15 cellular contexts compared by ENCODE assay signal in genomic region chr19:56094449-56094848, GRCh38. TPM values are rescaled to one million over a fixed set of nuclear protein-coding genes. Genes with fewer than 3 reads are reported as not detected.
DNase-seq lines count a peak whose midpoint lies in the region; ATAC-seq and TF ChIP-seq lines count a peak whose summit lies in the region.
"Had no signal": no experiment of that assay in that cellular context is flagged by ENCODE, and none has a peak within 500 bp of the region (broad histone marks: within the 10 kb centered on the region; RNA-seq: fewer than 3 reads in every experiment).

No MANE protein-coding gene starts in this region.

- H3K27me3 ChIP-seq in H7 (ENCODE audit: control insufficient read depth, insufficient read depth, low read length) = no peaks in the 10 kb centered on the region

- H3K4me3 ChIP-seq in H7 (ENCODE audit: insufficient read depth, low read depth, low read length) = no peak overlapping the region
- H3K4me3 ChIP-seq: GM23248 had no signal

- H3K9me3 Mint-ChIP-seq in CD14-positive monocyte (peaks cover 8 to 44% (median 31%) of the 10 kb centered on the region in 7 donors), endothelial cell (ENCODE audit: unreplicated experiment) (no peaks in the 10 kb centered on the region)
- no peaks in the 10 kb centered on the region for H3K9me3 Mint-ChIP-seq in stimulated activated naive B cell treated with anti-CD40 and anti-IgM and Interleukin-4, amounts not matched to agents 10 μg/mL and 1 μg/mL and 100 μg/mL, for 72 hours
- H3K9me3 Mint-ChIP-seq: CD8-positive, alpha-beta T cell had no signal

- H3K27ac Mint-ChIP-seq in CD14-positive monocyte (peak overlapping the region in 4 of 7 donors; percentile 8 to 42 (median 28)), endothelial cell (ENCODE audit: unreplicated experiment) (no peak overlapping the region)
- H3K27ac Mint-ChIP-seq in stimulated activated naive B cell treated with anti-CD40 and anti-IgM and Interleukin-4, amounts not matched to agents 10 μg/mL and 1 μg/mL and 100 μg/mL, for 72 hours = peak overlapping the region; percentile 9
- H3K27ac Mint-ChIP-seq: CD8-positive, alpha-beta T cell had no signal

- intact Hi-C loops in CD14-positive monocyte (cut with micrococcal nuclease) = no loop called here

- H3K36me3 Mint-ChIP-seq in CD14-positive monocyte (peaks cover 62 to 93% of the 10 kb centered on the region in 2 donors), endothelial cell (ENCODE audit: low read depth, unreplicated experiment) (peaks cover 38% of the 10 kb centered on the region)
- peaks cover 47 to 57% of the 10 kb centered on the region in 2 donors for H3K36me3 Mint-ChIP-seq in stimulated activated naive B cell treated with anti-CD40 and anti-IgM and Interleukin-4, amounts not matched to agents 10 μg/mL and 1 μg/mL and 100 μg/mL, for 72 hours

- H3K4me3 Mint-ChIP-seq in CD14-positive monocyte (no peak overlapping the region), endothelial cell (ENCODE audit: unreplicated experiment) (peak overlapping the region; percentile 12)
- H3K4me3 Mint-ChIP-seq in stimulated activated naive B cell treated with anti-CD40 and anti-IgM and Interleukin-4, amounts not matched to agents 10 μg/mL and 1 μg/mL and 100 μg/mL, for 72 hours = no peak overlapping the region
- H3K4me3 Mint-ChIP-seq: CD8-positive, alpha-beta T cell; H9 had no signal

- ATAC-seq in stimulated activated naive B cell treated with anti-CD40 and anti-IgM and Interleukin-4, amounts not matched to agents 10 μg/mL and 1 μg/mL and 100 μg/mL, for 72 hours (replicated peaks) = no peak
- ATAC-seq: CD8-positive, alpha-beta T cell; HCT116 had no signal

- TF ChIP-seq CTCF in CD14-positive monocyte (IDR thresholded peaks at IDR 0.05) (no peak), endothelial cell (IDR thresholded peaks at IDR 0.05; ENCODE audit: unreplicated experiment) (no peak)

- no peaks in the 10 kb centered on the region for H3K27me3 Mint-ChIP-seq in CD14-positive monocyte (ENCODE audit: low read depth in 3 of 3)
- H3K27me3 Mint-ChIP-seq in endothelial cell (ENCODE audit: unreplicated experiment) = peaks cover 11% of the 10 kb centered on the region
- no peaks in the 10 kb centered on the region for H3K27me3 Mint-ChIP-seq in stimulated activated naive B cell treated with anti-CD40 and anti-IgM and Interleukin-4, amounts not matched to agents 10 μg/mL and 1 μg/mL and 100 μg/mL, for 72 hours
- H3K27me3 Mint-ChIP-seq: CD4-positive, CD25-positive, alpha-beta regulatory T cell had no signal

- DNase-seq in CD14-positive monocyte (ENCODE audit: low spot score) (no peak), H7 (peak; percentile 5), endothelial cell (ENCODE audit: low spot score) (no peak), T-helper 2 cell (no peak)
- DNase-seq in stimulated activated naive B cell treated with anti-CD40 and anti-IgM and Interleukin-4, amounts not matched to agents 10 μg/mL and 1 μg/mL and 100 μg/mL, for 72 hours = no peak
- DNase-seq in stimulated activated CD4-positive, alpha-beta T cell treated with anti-CD3 and anti-CD28 coated beads, Interleukin-1b, Interleukin-23, amount 100 ng/mL, for 48 hours = no peak
- DNase-seq: C1 segment of cervical spinal cord; Caco-2; CD4-positive, CD25-positive, alpha-beta regulatory T cell; CD8-positive, alpha-beta T cell; DMS153; DND-41; GM23248; H9 had no signal

- H3K4me1 Mint-ChIP-seq in CD14-positive monocyte (peaks cover 8% of the 10 kb centered on the region), endothelial cell (ENCODE audit: unreplicated experiment) (no peaks in the 10 kb centered on the region)
- peaks cover 11 to 27% of the 10 kb centered on the region in 2 donors for H3K4me1 Mint-ChIP-seq in stimulated activated naive B cell treated with anti-CD40 and anti-IgM and Interleukin-4, amounts not matched to agents 10 μg/mL and 1 μg/mL and 100 μg/mL, for 72 hours

- H3K36me3 ChIP-seq in H7 (replicated peaks; ENCODE audit: control insufficient read depth, insufficient read depth, low read length) = no peaks in the 10 kb centered on the region; the same call in 1 of the 2 replicates

RNA-seq across cellular contexts. Expression of gene ZNF787, which starts 26.6 kb away (rescaled TPM):
- polyA plus RNA-seq in CD14-positive monocyte = 1 to 10 TPM; 1.2 to 1.8 TPM
- 84.2 and 95.4 TPM in 2 replicates for total RNA-seq in H7 (2014; rRNA removed; shearing (Covaris generic))
- 31.2 TPM for total RNA-seq in endothelial cell (ENCODE audit: unreplicated experiment)

RNA-seq across cellular contexts. Expression of gene ZNF444, which starts 46.6 kb away (rescaled TPM):
- 1 to 10 TPM; 2.7 to 3.5 TPM for polyA plus RNA-seq in CD14-positive monocyte
- 60.9 and 63.4 TPM in 2 replicates for total RNA-seq in H7 (2014; rRNA removed; shearing (Covaris generic))
- total RNA-seq in endothelial cell (ENCODE audit: unreplicated experiment) = 40.8 TPM
